Comparison of ENCODE assay signal across 8 cellular contexts in genomic region chr6:37432590-37432915, GRCh38. TPM values are rescaled to one million over a fixed set of nuclear protein-coding genes. Genes with fewer than 3 reads are reported as not detected.
DNase-seq lines count a peak whose midpoint lies in the region; ATAC-seq and TF ChIP-seq lines count a peak whose summit lies in the region.

No MANE protein-coding gene starts in this region.

- H3K27ac ChIP-seq in gastroesophageal sphincter = peak overlapping the region; percentile 37 to 97 (median 94)

- no peak for TF ChIP-seq CTCF in gastroesophageal sphincter (IDR thresholded peaks at IDR 0.05)

- H3K27me3 Mint-ChIP-seq in activated CD8-positive, alpha-beta memory T cell treated with anti-CD3 and anti-CD28 coated beads, Interleukin-2, amount 10 ng/mL, durations not matched to agents 7 days and 5 days = peaks cover 13% of the 10 kb centered on the region
- H3K27me3 Mint-ChIP-seq in T-cell = peaks cover 8 to 10% of the 10 kb centered on the region in 2 donors

- peak overlapping the region; percentile 100 for H3K27ac Mint-ChIP-seq in activated CD8-positive, alpha-beta memory T cell treated with anti-CD3 and anti-CD28 coated beads, Interleukin-2, amount 10 ng/mL, durations not matched to agents 7 days and 5 days
- peak overlapping the region; percentile 75 to 95 for H3K27ac Mint-ChIP-seq in T-cell

- peaks cover 41% of the 10 kb centered on the region for H3K4me1 Mint-ChIP-seq in activated CD8-positive, alpha-beta memory T cell treated with anti-CD3 and anti-CD28 coated beads, Interleukin-2, amount 10 ng/mL, durations not matched to agents 7 days and 5 days
- peaks cover 40 to 48% (median 44%) of the 10 kb centered on the region in 3 donors for H3K4me1 Mint-ChIP-seq in T-cell

- intact Hi-C loops in sciatic nerve (cut with DNase I) = no loop called here

- peaks cover 3 to 34% (median 8%) of the 10 kb centered on the region in 3 donors for H3K4me1 ChIP-seq in gastroesophageal sphincter

- WGBS in gastroesophageal sphincter (ENCODE audit: low coverage in 1 of 2), 2 donors = 7 to 13% methylated on average over 6 of the region's 7 CpGs

- H3K36me3 ChIP-seq in gastroesophageal sphincter = peaks cover 0 to 23% of the 10 kb centered on the region in 2 donors

- CTCF ChIA-PET in activated CD8-positive, alpha-beta memory T cell treated with anti-CD3 and anti-CD28 coated beads, Interleukin-2, amount 10 ng/mL, durations not matched to agents 7 days and 5 days (lab: Charles Lee) = interaction anchor here (1.0 to 1.5 kb wide), 7 partner anchors 9 to 650 kb away, joined by 3 to 6 read pairs (median 3); partner anchors contain the start of genes TBC1D22B and TMEM217
- CTCF ChIA-PET in T-cell (lab: Charles Lee) = interaction anchor here in 1 of 2 donors (0.6 kb wide), 2 partner anchors 47 to 94 kb away, joined by 3 read pairs; no protein-coding TSS in a partner anchor

- POLR2A ChIA-PET in T-cell (lab: Charles Lee) = interaction anchor here in 1 of 2 donors (1.1 kb wide), 1 partner anchor 9 kb away, joined by 3 read pairs; no protein-coding TSS in a partner anchor

- H3K36me3 Mint-ChIP-seq in activated CD8-positive, alpha-beta memory T cell treated with anti-CD3 and anti-CD28 coated beads, Interleukin-2, amount 10 ng/mL, durations not matched to agents 7 days and 5 days = peaks cover 38% of the 10 kb centered on the region
- H3K36me3 Mint-ChIP-seq in T-cell = peaks cover 12% of the 10 kb centered on the region

- H3K27me3 ChIP-seq in gastroesophageal sphincter = no peaks in the 10 kb centered on the region

- no peaks in the 10 kb centered on the region for H3K9me3 Mint-ChIP-seq in activated CD8-positive, alpha-beta memory T cell treated with anti-CD3 and anti-CD28 coated beads, Interleukin-2, amount 10 ng/mL, durations not matched to agents 7 days and 5 days (ENCODE audit: low read depth)
- peaks cover 0 to 4% (median 0%) of the 10 kb centered on the region in 3 donors for H3K9me3 Mint-ChIP-seq in T-cell

- TF ChIP-seq EP300 in gastroesophageal sphincter (IDR thresholded peaks at IDR 0.05) = no peak

- no peak for ATAC-seq in activated CD8-positive, alpha-beta memory T cell treated with anti-CD3 and anti-CD28 coated beads, Interleukin-2, amount 10 ng/mL, durations not matched to agents 7 days and 5 days
- ATAC-seq in T-cell (replicated peaks in 1 of 4) (peak in 1 of 4 experiments; percentile 4), gastroesophageal sphincter (peak; percentile 19), sciatic nerve (peak; percentile 41), HG03521 (IDR thresholded peaks at IDR 0.05; ENCODE audit: unreplicated experiment) (no peak)

- H3K9me3 ChIP-seq in gastroesophageal sphincter = no peaks in the 10 kb centered on the region

- peak overlapping the region; percentile 97 for H3K4me3 Mint-ChIP-seq in activated CD8-positive, alpha-beta memory T cell treated with anti-CD3 and anti-CD28 coated beads, Interleukin-2, amount 10 ng/mL, durations not matched to agents 7 days and 5 days
- peak overlapping the region; percentile 92 to 93 (median 93) for H3K4me3 Mint-ChIP-seq in T-cell

- no peak for TF ChIP-seq POLR2A in gastroesophageal sphincter (IDR thresholded peaks at IDR 0.05)

- peak overlapping the region; percentile 76 to 91 for H3K4me3 ChIP-seq in gastroesophageal sphincter

- DNase-seq in activated CD8-positive, alpha-beta memory T cell treated with anti-CD3 and anti-CD28 coated beads, Interleukin-2, amount 10 ng/mL, durations not matched to agents 7 days and 5 days = peak; percentile 43
- no peak for DNase-seq in activated CD8-positive, alpha-beta memory T cell treated with anti-CD3 and anti-CD28 coated beads, Interleukin-2, amount 50 U/mL, for 4 hours
- DNase-seq in T-cell (peak in 2 of 34 experiments; percentile 1 to 14), sciatic nerve (ENCODE audit: low spot score) (no peak), Kasumi-1 (lab: John Stamatoyannopoulos, UW) (no peak), NCI-H2029 (lab: John Stamatoyannopoulos, UW) (no peak)

RNA-seq across cellular contexts. Expression of gene CMTR1, which starts 0.5 kb away (rescaled TPM):
- total RNA-seq in activated CD8-positive, alpha-beta memory T cell treated with anti-CD3 and anti-CD28 coated beads, Interleukin-2, amount 10 ng/mL, durations not matched to agents 7 days and 5 days = 100 to 1,000 TPM in 1 of 2 experiments, 10 to 100 TPM in 1; 83.9 to 120 TPM
- 10 to 100 TPM; 62.5 to 82.7 (median 75.2) TPM for total RNA-seq in T-cell
- total RNA-seq in gastroesophageal sphincter = 10 to 100 TPM; 35.1 to 49.2 (median 41.4) TPM
- total RNA-seq in sciatic nerve = 39.3 TPM

Comparison
In these comparisons a context has a peak if more than half of its experiments do, and no peak if none do; other contexts are left out.
1. ATAC-seq: peak in gastroesophageal sphincter (single experiment) and sciatic nerve (single experiment); none in activated CD8-positive, alpha-beta memory T cell treated with anti-CD3 and anti-CD28 coated beads, Interleukin-2, amount 10 ng/mL, durations not matched to agents 7 days and 5 days (single experiment) and HG03521 (single experiment).